ENCODE assay signal across 13 cellular contexts in genomic region chr2:62339413-62339812, GRCh38.
DNase-seq lines count a peak whose midpoint lies in the region; ATAC-seq and TF ChIP-seq lines count a peak whose summit lies in the region.
"Had no signal": no experiment of that assay in that cellular context is flagged by ENCODE, and none has a peak within 500 bp of the region (broad histone marks: within the 10 kb centered on the region; RNA-seq: fewer than 3 reads in every experiment).

No MANE protein-coding gene starts in this region.

- in situ Hi-C loops in GM13977 (cut with MboI; ENCODE audit: low pct_unique_long_range_greater_than_20kb, low sequenced_read_pairs, unreplicated experiment) (no loop called here), astrocyte of the spinal cord (cut with HindIII; ENCODE audit: low sequenced_read_pairs) (no loop called here)

- H3K4me3 ChIP-seq in GM12865 (ENCODE audit: low read depth, low read length) (no peak overlapping the region), astrocyte of the spinal cord (ENCODE audit: low read depth, low read length) (no peak overlapping the region), fibroblast of pulmonary artery (replicated peaks; ENCODE audit: low read depth, low read length) (no peak overlapping the region)

- peak; percentile 0 for TF ChIP-seq CTCF in GM12865 (IDR thresholded peaks at IDR 0.05; ENCODE audit: insufficient read depth, low read depth, low read length, missing control alignments)
- peak; percentile 25 for TF ChIP-seq CTCF in GM13977 (IDR thresholded peaks at IDR 0.05; ENCODE audit: extremely low read depth, insufficient read depth, missing control alignments)
- TF ChIP-seq CTCF in astrocyte of the spinal cord (IDR thresholded peaks at IDR 0.05; ENCODE audit: low read depth, low read length), result peak; percentile 23
- TF ChIP-seq CTCF in fibroblast of pulmonary artery (IDR thresholded peaks at IDR 0.05; ENCODE audit: low read length, missing control alignments), result peak; percentile 12

- no peak for DNase-seq in GM12865 (ENCODE audit: low read depth)
- DNase-seq in GM13977 (ENCODE audit: low spot score), result no peak
- no peak for DNase-seq in astrocyte of the spinal cord (ENCODE audit: low read depth, low spot score)
- DNase-seq in fibroblast of pulmonary artery (ENCODE audit: low read depth), result no peak
- no peak for DNase-seq in stimulated activated CD4-positive, alpha-beta T cell treated with anti-CD3 and anti-CD28 coated beads, Interleukin-12 subunit alpha, Interleukin-12 subunit beta, amount 100 ng/mL, for 4 hours
- DNase-seq in GDM1 (lab: John Stamatoyannopoulos, UW), result no peak
- DNase-seq: BE2C, Karpas-422, NCI-H1417, NCI-H2029, NCI-H526 treated with DMSO at 0.1 percent for 48 hours had no signal

- ATAC-seq in GM18867 (IDR thresholded peaks at IDR 0.05; ENCODE audit: unreplicated experiment) (no peak), GM18517 (IDR thresholded peaks at IDR 0.05; ENCODE audit: unreplicated experiment) (no peak)
